10 cellular contexts compared by ENCODE assay signal in the genomic region with DNA sequence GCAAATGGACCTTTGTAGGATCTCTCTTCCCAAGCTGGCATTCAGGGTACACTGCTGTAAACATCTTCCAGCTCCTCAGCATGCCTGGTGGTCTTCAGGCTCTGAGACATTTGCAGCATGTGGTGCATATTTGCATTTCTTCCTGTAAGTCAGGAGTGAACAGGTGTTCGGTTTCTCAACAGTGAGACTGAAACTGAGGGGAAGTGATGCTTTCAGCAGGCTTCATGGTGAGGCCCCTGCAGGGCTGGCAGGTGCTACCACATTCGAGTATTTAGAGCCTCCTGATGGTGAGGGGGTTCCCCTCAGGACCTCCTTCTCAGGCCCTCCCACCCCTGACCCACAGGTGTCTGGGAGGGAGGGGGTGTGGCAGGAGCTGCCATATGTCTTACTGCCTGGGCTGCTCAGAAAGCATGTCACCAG. TPM values are rescaled to one million over a fixed set of nuclear protein-coding genes. Genes with fewer than 3 reads are reported as not detected.
A peak's percentile ranks its signal among the peaks of the same experiment; 100 is the strongest.
DNase-seq lines count a peak whose midpoint lies in the region; ATAC-seq and TF ChIP-seq lines count a peak whose summit lies in the region.
"Had no signal": no experiment of that assay in that cellular context is flagged by ENCODE, and none has a peak within 500 bp of the region (broad histone marks: within the 10 kb centered on the region; RNA-seq: fewer than 3 reads in every experiment).

No MANE protein-coding gene starts in this region.

- H3K9me3 Mint-ChIP-seq in T-cell: no peaks in the 10 kb centered on the region
- no peaks in the 10 kb centered on the region for H3K9me3 Mint-ChIP-seq in HFFc6

- H3K36me3 ChIP-seq in gastrocnemius medialis: no peaks in the 10 kb centered on the region

- H3K4me1 Mint-ChIP-seq in T-cell: peaks cover 0 to 6% (median 2%) of the 10 kb centered on the region in 3 donors
- H3K4me1 Mint-ChIP-seq in HFFc6 (ENCODE audit: low read depth): peaks cover 9% of the 10 kb centered on the region

- peak; percentile 43 for DNase-seq in G401 (ENCODE audit: low spot score)
- peak in 1 of 34 experiments; percentile 44 for DNase-seq in T-cell
- DNase-seq in lower leg skin (ENCODE audit: low spot score in 2 of 2): no peak
- no peak for DNase-seq in HFFc6
- DNase-seq in cerebellar nuclear complex (lab: John Stamatoyannopoulos, UW): no peak
- no peak for DNase-seq in gastrocnemius medialis
- DNase-seq: effector memory CD4-positive, alpha-beta T cell had no signal

- H3K4me3 ChIP-seq in lower leg skin (ENCODE audit: low read depth, poor library complexity, severe bottlenecking): no peak overlapping the region
- no peak overlapping the region for H3K4me3 ChIP-seq in gastrocnemius medialis

- ATAC-seq in GM19351 (IDR thresholded peaks at IDR 0.05; ENCODE audit: unreplicated experiment): peak; percentile 95
- peak; percentile 82 for ATAC-seq in HG03103 (IDR thresholded peaks at IDR 0.05; ENCODE audit: low read depth, unreplicated experiment)
- peak in 3 of 4 experiments; percentile 20 to 44 (median 23) for ATAC-seq in T-cell (replicated peaks in 1 of 4)
- no peak for ATAC-seq in gastrocnemius medialis

- CTCF ChIA-PET in T-cell (lab: Charles Lee): interaction anchor here in 1 of 2 donors (0.6 kb wide), 1 partner anchor 8 kb away, joined by 5 read pairs; no protein-coding TSS in a partner anchor

- TF ChIP-seq POLR2A in lower leg skin (IDR thresholded peaks at IDR 0.05) (no peak), gastrocnemius medialis (IDR thresholded peaks at IDR 0.05) (no peak)

- H3K27ac Mint-ChIP-seq in T-cell (no peak overlapping the region), HFFc6 (no peak overlapping the region)

- H3K36me3 Mint-ChIP-seq in T-cell: no peaks in the 10 kb centered on the region
- H3K36me3 Mint-ChIP-seq in HFFc6 (ENCODE audit: low read depth): no peaks in the 10 kb centered on the region

- 65 to 85% methylated on average over 2 of the region's 2 CpGs for WGBS in lower leg skin, 2 donors

- H3K4me3 Mint-ChIP-seq in T-cell (no peak overlapping the region), HFFc6 (no peak overlapping the region)

- no peak for TF ChIP-seq CTCF in lower leg skin (IDR thresholded peaks at IDR 0.05)
- no peak for TF ChIP-seq CTCF in HFFc6 (IDR thresholded peaks at IDR 0.05)
- no peak for TF ChIP-seq CTCF in gastrocnemius medialis (IDR thresholded peaks at IDR 0.05 in 4 of 5, conservative IDR thresholded peaks at IDR 0.05 in 1 of 5)

- H3K27ac ChIP-seq in gastrocnemius medialis: no peak overlapping the region
- H3K27ac ChIP-seq: parathyroid adenoma had no signal

- intact Hi-C loops in lower leg skin (cut with DNase I; ENCODE audit: low total_unique reads) (no loop called here), gastrocnemius medialis (cut with DNase I; ENCODE audit: low total_unique reads) (no loop called here)

- no peaks in the 10 kb centered on the region for H3K4me1 ChIP-seq in gastrocnemius medialis
- H3K4me1 ChIP-seq: parathyroid adenoma had no signal

- H3K9me3 ChIP-seq in gastrocnemius medialis: no peaks in the 10 kb centered on the region

- H3K27me3 Mint-ChIP-seq in T-cell (peaks cover 0 to 3% of the 10 kb centered on the region in 2 donors), HFFc6 (ENCODE audit: insufficient read depth) (no peaks in the 10 kb centered on the region; the same call in 1 of the 2 replicates)

- in situ Hi-C loops in G401 (cut with HindIII; ENCODE audit: low sequenced_read_pairs): no loop called here
- in situ Hi-C loops in gastrocnemius medialis (cut with MboI; ENCODE audit: low sequenced_read_pairs in 4 of 4): no loop called here

- no peaks in the 10 kb centered on the region for H3K27me3 ChIP-seq in gastrocnemius medialis

- POLR2A ChIA-PET in T-cell (lab: Charles Lee): interaction anchor here in 1 of 2 donors (0.7 kb wide), 1 partner anchor 80 kb away, joined by 3 read pairs; no protein-coding TSS in a partner anchor

RNA-seq across cellular contexts. Expression of a gene that starts 15.1 kb away (rescaled TPM):
- 28.0 and 36.1 TPM in 2 replicates for total RNA-seq in G401 (2014; rRNA removed; shearing (Covaris generic))
- 1 to 10 TPM; 1.2 to 3.0 (median 1.4) TPM for total RNA-seq in T-cell
- total RNA-seq in lower leg skin: 1 to 10 TPM in 2 of 4 donors, under 1 TPM in 2; 0.19 to 1.2 (median 0.71) TPM
- total RNA-seq in HFFc6 (2021; fragmentation: NEBNext Ultra II Directional; extraction: Animal tissue kit (Norgen Biotek cat#: 25700)): 10 to 100 TPM in 5 of 6 experiments, 1 to 10 TPM in 1; 8.9 to 20.4 (median 20.1) TPM
- total RNA-seq in gastrocnemius medialis: under 1 TPM in 1 of 4 donors, not detected in 3; 0.55 TPM

RNA-seq across cellular contexts. Expression of a gene that starts 44.8 kb away (rescaled TPM):
- not detected in 2 replicates for total RNA-seq in G401 (2014; rRNA removed; shearing (Covaris generic))
- total RNA-seq in T-cell: under 1 TPM in 3 of 5 donors, not detected in 2; 0.30 to 0.63 (median 0.53) TPM
- total RNA-seq in lower leg skin: not detected
- not detected for total RNA-seq in HFFc6 (2021; fragmentation: NEBNext Ultra II Directional; extraction: Animal tissue kit (Norgen Biotek cat#: 25700))
- total RNA-seq in gastrocnemius medialis: not detected

Comparison
In these comparisons a context has a peak if more than half of its experiments do, and no peak if none do; other contexts are left out.
1. ATAC-seq: peak in GM19351 (single experiment), HG03103 (single experiment) and T-cell (3 of 4); none in gastrocnemius medialis (0 of 2).